ENCODE assay signal across 7 cellular contexts in genomic region chr7:129950191-129950940, GRCh38. TPM values are rescaled to one million over a fixed set of nuclear protein-coding genes. Genes with fewer than 3 reads are reported as not detected.
DNase-seq lines count a peak whose midpoint lies in the region; ATAC-seq, FAIRE-seq and TF ChIP-seq lines count a peak whose summit lies in the region.

No MANE protein-coding gene starts in this region.

- H3K4me1 ChIP-seq in K562 (replicated peaks in 1 of 2; ENCODE audit: control insufficient read depth in 2 of 2, insufficient read depth in 2 of 2, low read length in 2 of 2) = peaks cover 46 to 51% of the 10 kb centered on the region in 2 experiments
- peaks cover 55% of the 10 kb centered on the region for H3K4me1 ChIP-seq in lower lobe of right lung

- ATAC-seq in GM18502 (IDR thresholded peaks at IDR 0.05; ENCODE audit: poor library complexity, unreplicated experiment) (peak; percentile 24), HG03066 (IDR thresholded peaks at IDR 0.05; ENCODE audit: low read depth, unreplicated experiment) (peak; percentile 29), K562 (no peak), lower lobe of right lung (no peak), HG03039 (IDR thresholded peaks at IDR 0.05; ENCODE audit: unreplicated experiment) (no peak), HG02970 (IDR thresholded peaks at IDR 0.05; ENCODE audit: low FRiP score, unreplicated experiment) (no peak)
- no peak for ATAC-seq in activated CD8-positive, alpha-beta memory T cell treated with anti-CD3 and anti-CD28 coated beads, Interleukin-2, amount 10 ng/mL, durations not matched to agents 7 days and 5 days

- FAIRE-seq in K562 (lab: Jason Lieb, UNC) = no peak

- POLR2A ChIA-PET in K562 (lab: Yijun Ruan, JAX) = interaction anchor here (0.6 to 2.5 kb wide), 5 partner anchors 9 to 171 kb away, joined by 3 to 19 read pairs (median 3); no protein-coding TSS in a partner anchor

- 45% methylated on average over 9 of the region's 9 CpGs for WGBS in K562 (ENCODE audit: insufficient coverage, low coverage, missing lambda C conversion rate)

- CTCF ChIA-PET in K562 (lab: Yijun Ruan, JAX; ENCODE audit: low intra/inter-chr PET ratio) = no interaction called here
- CTCF ChIA-PET in activated CD8-positive, alpha-beta memory T cell treated with anti-CD3 and anti-CD28 coated beads, Interleukin-2, amount 10 ng/mL, durations not matched to agents 7 days and 5 days (lab: Charles Lee) = interaction anchor here (3.1 kb wide), 1 partner anchor 60 kb away, joined by 14 read pairs; no protein-coding TSS in a partner anchor

- BruUV-seq in K562 (replicated peaks; lab: Mats Ljungman, UMichigan) = no TSS peak

- H3K27me3 Mint-ChIP-seq in activated CD8-positive, alpha-beta memory T cell treated with anti-CD3 and anti-CD28 coated beads, Interleukin-2, amount 10 ng/mL, durations not matched to agents 7 days and 5 days = no peaks in the 10 kb centered on the region

- peaks cover 4% of the 10 kb centered on the region; the same call in 1 of the 2 replicates for H4K20me1 ChIP-seq in K562 (replicated peaks; ENCODE audit: control insufficient read depth, insufficient read depth, low read length)

- H3K36me3 ChIP-seq in K562 (ENCODE audit: control insufficient read depth, insufficient read depth, low read length) (no peaks in the 10 kb centered on the region), lower lobe of right lung (no peaks in the 10 kb centered on the region)

- H3K9me3 ChIP-seq in K562 (replicated peaks; ENCODE audit: control insufficient read depth, insufficient read depth, low read depth, low read length) (no peaks in the 10 kb centered on the region), lower lobe of right lung (no peaks in the 10 kb centered on the region)

- H3K4me1 Mint-ChIP-seq in activated CD8-positive, alpha-beta memory T cell treated with anti-CD3 and anti-CD28 coated beads, Interleukin-2, amount 10 ng/mL, durations not matched to agents 7 days and 5 days = peaks cover 10% of the 10 kb centered on the region

- TF ChIP-seq CTCF in K562 (IDR thresholded peaks at IDR 0.05 in 2 of 3, conservative IDR thresholded peaks at IDR 0.05 in 1 of 3; ENCODE audit: insufficient read depth in 2 of 3, low read depth in 1 of 3, low read length in 3 of 3) = no peak
- no peak for TF ChIP-seq CTCF in lower lobe of right lung (IDR thresholded peaks at IDR 0.05)

- peaks cover 5% of the 10 kb centered on the region for H3K36me3 Mint-ChIP-seq in activated CD8-positive, alpha-beta memory T cell treated with anti-CD3 and anti-CD28 coated beads, Interleukin-2, amount 10 ng/mL, durations not matched to agents 7 days and 5 days

- no peaks in the 10 kb centered on the region for H3K9me1 ChIP-seq in K562 (ENCODE audit: control insufficient read depth, insufficient read depth, low read length)

- no peak overlapping the region for H3K9ac ChIP-seq in K562 (ENCODE audit: insufficient read depth in 1 of 2, low read depth in 2 of 2, low read length in 2 of 2)

- no peak overlapping the region for H3K4me2 ChIP-seq in K562 (ENCODE audit: insufficient read depth, low read length)

- no peaks in the 10 kb centered on the region for H3K9me3 Mint-ChIP-seq in activated CD8-positive, alpha-beta memory T cell treated with anti-CD3 and anti-CD28 coated beads, Interleukin-2, amount 10 ng/mL, durations not matched to agents 7 days and 5 days (ENCODE audit: low read depth)

- TF ChIP-seq POLR2A in K562 (conservative IDR thresholded peaks at IDR 0.05) = no peak

- TF ChIP-seq RAD21 in K562 (CRISPR knock-in tag; conservative IDR thresholded peaks at IDR 0.05 in 1 of 2, IDR thresholded peaks at IDR 0.05 in 1 of 2) = no peak

- H3K27me3 ChIP-seq in K562 (ENCODE audit: control insufficient read depth in 2 of 2, insufficient read depth in 2 of 2, low read length in 2 of 2) (no peaks in the 10 kb centered on the region), lower lobe of right lung (ENCODE audit: low read depth) (no peaks in the 10 kb centered on the region)

- peak in 1 of 4 experiments; percentile 9 for DNase-seq in K562 (ENCODE audit: extremely low read depth in 1 of 4, low spot score in 3 of 4)
- no peak for DNase-seq in lower lobe of right lung
- no peak for DNase-seq in activated CD8-positive, alpha-beta memory T cell treated with anti-CD3 and anti-CD28 coated beads, Interleukin-2, amount 10 ng/mL, durations not matched to agents 7 days and 5 days

- H3K4me3 Mint-ChIP-seq in activated CD8-positive, alpha-beta memory T cell treated with anti-CD3 and anti-CD28 coated beads, Interleukin-2, amount 10 ng/mL, durations not matched to agents 7 days and 5 days = no peak overlapping the region

- H3K79me2 ChIP-seq in K562 (ENCODE audit: control insufficient read depth, insufficient read depth, low read length) = peaks cover 21% of the 10 kb centered on the region

- intact Hi-C loops in K562 (cut with micrococcal nuclease) (loop anchor here (2.0 to 5.0 kb wide), 3 partner anchors 70 to 120 kb away; no protein-coding TSS in a partner anchor), lower lobe of right lung (cut with DNase I) (no loop called here)

- no peak overlapping the region for H3K27ac Mint-ChIP-seq in activated CD8-positive, alpha-beta memory T cell treated with anti-CD3 and anti-CD28 coated beads, Interleukin-2, amount 10 ng/mL, durations not matched to agents 7 days and 5 days

- H3K4me3 ChIP-seq in K562 = no peak overlapping the region
- peak overlapping the region; percentile 96 for H3K4me3 ChIP-seq in lower lobe of right lung

- no peak overlapping the region for H2AFZ ChIP-seq in K562 (ENCODE audit: low read depth, low read length)

- in situ Hi-C loops in K562 (cut with MboI) = no loop called here

- TF ChIP-seq EP300 in K562 (IDR thresholded peaks at IDR 0.05; ENCODE audit: low read length) = no peak

- no peak overlapping the region for H3K27ac ChIP-seq in K562 (ENCODE audit: extremely low read depth, low read depth, low read length)
- H3K27ac ChIP-seq in lower lobe of right lung = peak overlapping the region; percentile 96

TF ChIP-seq in K562, 482 proteins besides CTCF, POLR2A, EP300 and RAD21 (continues in another document):
- TF ChIP-seq ELF2 (CRISPR knock-in tag; IDR thresholded peaks at IDR 0.05) (no peak), ZNF707 (CRISPR knock-in tag; conservative IDR thresholded peaks at IDR 0.05) (no peak), MEIS2 (IDR thresholded peaks at IDR 0.05; ENCODE audit: partially characterized antibody) (no peak), TSHZ1 (CRISPR knock-in tag; IDR thresholded peaks at IDR 0.05) (no peak), ZNF740 (CRISPR knock-in tag; IDR thresholded peaks at IDR 0.05) (no peak), ZNF740 (tag; IDR thresholded peaks at IDR 0.05) (0 out of 4 replicates have a peak, but pooled peaks of 1 of the 2 experiments have one; percentile 26)

RNA-seq across cellular contexts. Expression of gene UBE2H, which starts 2.4 kb away (rescaled TPM):
- 23.3 and 70.3 TPM in 2 replicates for total RNA-seq in K562 (2011; cell fraction: chromatin; rRNA removed; ENCODE audit: low replicate concordance)
- 13.7 and 16.4 TPM in 2 replicates for total RNA-seq in K562 (2011; cell fraction: nucleolus; rRNA removed)
- 40.1 and 56.7 TPM in 2 replicates for total RNA-seq in K562 (2011; cell fraction: nucleoplasm; rRNA removed)
- 11.2 and 13.1 TPM in 2 replicates for total RNA-seq in K562 (2014; rRNA removed)
- 15.6 and 16.5 TPM in 2 replicates for total RNA-seq in K562 (2014; rRNA removed; fragmentation: Illumina TruSeq; extraction: Trizol)
- 10.3 and 13.3 TPM in 2 replicates for total RNA-seq in K562 (2015; rRNA removed; fragmentation: Illumina TruSeq; extraction: Trizol)
- total RNA-seq in K562 (2021) = 16.0 and 17.4 TPM in 2 replicates
- polyA plus RNA-seq in K562 (2011; rRNA removed) = 29.9 and 33.0 TPM in 2 replicates
- polyA plus RNA-seq in K562 (2011; cell fraction: cytosol; rRNA removed) = 6.9 and 18.2 TPM in 2 replicates
- 16.9 and 27.8 TPM in 2 replicates for polyA plus RNA-seq in K562 (2011; cell fraction: nucleus; rRNA removed)
- polyA plus RNA-seq in K562 (2012) = 17.7 and 29.7 TPM in 2 replicates
- 16.1 and 28.2 TPM in 2 replicates for polyA plus RNA-seq in K562 (2014; fragmentation: Illumina TruSeq; extraction: Trizol)
- 1 to 10 TPM; 6.3 to 6.9 TPM for polyA plus RNA-seq in K562 (2014; fragmentation: Nextera tagmentation; extraction: Ambion mirVana)
- polyA plus RNA-seq in K562 (2014; rRNA removed) = 12.3 and 13.3 TPM in 2 replicates
- polyA minus RNA-seq in K562 (2011; rRNA and poly(A)+ RNA removed) = 20.2 and 30.7 TPM in 2 replicates
- polyA minus RNA-seq in K562 (2011; cell fraction: cytosol; rRNA and poly(A)+ RNA removed) = 13.4 and 13.8 TPM in 2 replicates
- 7.0 and 16.1 TPM in 2 replicates for polyA minus RNA-seq in K562 (2011; cell fraction: nucleus; rRNA and poly(A)+ RNA removed)
- 76.7 TPM for total RNA-seq in lower lobe of right lung
- 10 to 100 TPM; 27.9 to 28.3 TPM for total RNA-seq in activated CD8-positive, alpha-beta memory T cell treated with anti-CD3 and anti-CD28 coated beads, Interleukin-2, amount 10 ng/mL, durations not matched to agents 7 days and 5 days

Comparison
In these comparisons a context has a peak if more than half of its experiments do, and no peak if none do; other contexts are left out.
1. ATAC-seq: peak in GM18502 (single experiment) and HG03066 (single experiment); none in K562 (single experiment), lower lobe of right lung (0 of 2), HG03039 (single experiment), HG02970 (single experiment) and activated CD8-positive, alpha-beta memory T cell treated with anti-CD3 and anti-CD28 coated beads, Interleukin-2, amount 10 ng/mL, durations not matched to agents 7 days and 5 days (single experiment).